In the genomic region with DNA sequence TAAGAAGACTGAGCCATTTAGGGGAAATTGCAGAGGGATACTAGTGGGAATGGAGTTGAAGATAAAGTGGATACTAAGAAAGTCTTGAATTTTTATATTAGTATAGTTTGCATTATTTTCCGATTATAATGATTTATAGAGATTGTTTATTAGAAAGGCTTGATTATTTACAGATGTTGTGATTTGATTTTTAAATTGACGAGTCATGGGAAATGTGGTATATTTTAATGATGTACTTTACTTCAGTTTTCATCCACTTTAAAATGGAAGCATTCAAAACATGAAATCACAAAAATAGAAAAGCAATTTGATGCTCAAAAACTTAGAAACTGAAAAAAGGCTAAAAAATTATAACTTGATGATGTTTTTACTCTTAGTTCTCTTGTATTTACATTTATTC, we compare ENCODE assay signal across 1 cellular context.
TF ChIP-seq lines count a peak whose summit lies in the region.

No MANE protein-coding gene starts in this region.

TF ChIP-seq in IMR-90, 13 proteins besides CTCF, POLR2A, EP300 and RAD21:
- TF ChIP-seq MAFK (IDR thresholded peaks at IDR 0.05; ENCODE audit: low read depth, low read length) (no peak), NFE2L2 (IDR thresholded peaks at IDR 0.05; ENCODE audit: low read depth, low read length) (0 out of 2 replicates have a peak, but pooled peaks have one; percentile 37)
